Comparison of ENCODE assay signal across 24 cellular contexts in the genomic region with DNA sequence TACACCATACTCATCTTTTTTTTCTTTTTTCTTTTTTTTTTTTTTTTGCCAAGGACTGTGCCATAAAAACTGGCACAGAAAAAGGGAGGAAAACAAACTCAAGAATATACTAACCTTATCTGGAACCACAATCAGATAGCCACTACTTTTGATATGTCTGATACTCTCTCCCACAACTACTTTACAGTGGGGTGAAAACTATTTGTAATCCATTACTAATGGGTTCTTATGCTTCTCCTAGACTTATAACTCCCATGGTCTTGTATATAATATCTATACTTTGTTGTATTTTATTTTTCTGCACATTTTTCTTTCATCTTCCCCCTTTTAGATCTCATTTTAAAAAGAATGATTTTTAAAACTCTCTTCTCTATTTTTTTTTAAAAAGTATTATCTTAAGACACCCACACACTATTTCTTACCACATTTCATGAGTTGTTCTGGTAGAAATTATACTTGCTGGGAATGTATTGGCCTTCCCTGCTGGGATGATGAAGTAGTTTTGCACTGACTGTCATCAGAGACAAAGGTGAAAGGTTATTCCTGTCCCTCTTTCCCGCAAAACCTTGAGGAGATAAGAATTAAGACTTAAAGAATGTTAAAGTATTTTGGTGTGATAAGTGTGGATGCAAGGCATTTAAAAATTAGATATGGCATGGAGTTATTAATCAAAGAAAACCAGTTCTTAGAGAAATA.
"Had no signal": no experiment of that assay in that cellular context is flagged by ENCODE, and none has a peak within 500 bp of the region (broad histone marks: within the 10 kb centered on the region; RNA-seq: fewer than 3 reads in every experiment).

No MANE protein-coding gene starts in this region.

- H3K36me3 Mint-ChIP-seq: naive B cell had no signal

- ATAC-seq: left lobe of liver, lower lobe of right lung, right lobe of liver, T-cell had no signal

- H3K27me3 Mint-ChIP-seq: activated naive CD8-positive, alpha-beta T cell; T-cell had no signal

- H3K4me1 Mint-ChIP-seq: naive B cell had no signal

- H3K27ac Mint-ChIP-seq: activated naive CD8-positive, alpha-beta T cell; activated T-helper 1 cell treated with anti-CD3 and anti-CD28 coated beads, Interleukin-12 subunit alpha, Interleukin-12 subunit beta, Interleukin-2, Interleukin-4 antibody, amounts not matched to agents 30 ng/mL and 10 ng/mL and 1 ng/mL, durations not matched to agents 14 hours and 24 hours and 36 hours; immature natural killer cell; naive B cell; T-cell; T-helper 2 cell treated with Interferon-gamma antibody and Interleukin-4, amounts not matched to agents 5 μg/mL and 100 μg/mL, for 36 hours had no signal

- H3K4me3 Mint-ChIP-seq: activated naive CD8-positive, alpha-beta T cell; activated T-helper 1 cell treated with anti-CD3 and anti-CD28 coated beads, Interleukin-12 subunit alpha, Interleukin-12 subunit beta, Interleukin-2, Interleukin-4 antibody, amounts not matched to agents 30 ng/mL and 10 ng/mL and 1 ng/mL, durations not matched to agents 14 hours and 24 hours and 36 hours; immature natural killer cell; naive B cell; T-cell; T-helper 2 cell treated with Interferon-gamma antibody and Interleukin-4, amounts not matched to agents 5 μg/mL and 100 μg/mL, for 36 hours had no signal

- DNase-seq: activated CD4-positive, CD25-positive, alpha-beta regulatory T cell treated with anti-CD3 and anti-CD28 coated beads, Interleukin-2, amount 50 U/mL, for 72 hours; activated gamma-delta T cell treated with Interleukin-2 at 50 U/mL for 16 hours; amygdala; effector memory CD4-positive, alpha-beta T cell; glutamatergic neuron; immature natural killer cell; lower lobe of right lung; naive B cell; nucleus accumbens; posterior cingulate gyrus; right lobe of liver; stimulated activated CD4-positive, alpha-beta T cell treated with anti-CD3 and anti-CD28 coated beads, Interleukin-2, amount 100 ng/mL, for 48 hours; stimulated activated CD8-positive, alpha-beta memory T cell treated with anti-CD3 and anti-CD28 coated beads, Interleukin-4, amount 100 ng/mL, for 48 hours; stimulated activated naive CD4-positive, alpha-beta T cell; substantia nigra; T-cell; tibial artery; WERI-Rb-1 had no signal

- H3K9me3 Mint-ChIP-seq: activated T-helper 1 cell treated with anti-CD3 and anti-CD28 coated beads, Interleukin-12 subunit alpha, Interleukin-12 subunit beta, Interleukin-2, Interleukin-4 antibody, amounts not matched to agents 30 ng/mL and 10 ng/mL and 1 ng/mL, durations not matched to agents 14 hours and 24 hours and 36 hours; immature natural killer cell; naive B cell; T-cell; T-helper 2 cell treated with Interferon-gamma antibody and Interleukin-4, amounts not matched to agents 5 μg/mL and 100 μg/mL, for 36 hours had no signal

- H3K4me3 ChIP-seq: cardiac muscle cell, hepatocyte, lower lobe of right lung, right lobe of liver, tibial artery had no signal
